Comparison of ENCODE assay signal across 7 cellular contexts in genomic region chr16:64745275-64745674, GRCh38.
"Had no signal": no experiment of that assay in that cellular context is flagged by ENCODE, and none has a peak within 500 bp of the region (broad histone marks: within the 10 kb centered on the region; RNA-seq: fewer than 3 reads in every experiment).

No MANE protein-coding gene starts in this region.

- H3K27ac Mint-ChIP-seq: HFFc6, IgD-negative memory B cell had no signal

- H3K4me1 Mint-ChIP-seq: IgD-negative memory B cell had no signal

- H3K9me3 Mint-ChIP-seq: HFFc6 had no signal

- H3K4me1 ChIP-seq: HAP-1 had no signal

- H3K9me3 ChIP-seq: HAP-1 had no signal

- H3K4me3 Mint-ChIP-seq: HFFc6, IgD-negative memory B cell had no signal

- H3K36me3 Mint-ChIP-seq: IgD-negative memory B cell had no signal

- DNase-seq: GOT3, H7, HFFc6, KBM-7 had no signal

- H3K4me3 ChIP-seq: HAP-1 had no signal

- ATAC-seq: HCT116 had no signal

- H3K36me3 ChIP-seq: HAP-1 had no signal

- H3K27me3 Mint-ChIP-seq: IgD-negative memory B cell had no signal
